Comparison of ENCODE assay signal across 8 cellular contexts in the genomic region with DNA sequence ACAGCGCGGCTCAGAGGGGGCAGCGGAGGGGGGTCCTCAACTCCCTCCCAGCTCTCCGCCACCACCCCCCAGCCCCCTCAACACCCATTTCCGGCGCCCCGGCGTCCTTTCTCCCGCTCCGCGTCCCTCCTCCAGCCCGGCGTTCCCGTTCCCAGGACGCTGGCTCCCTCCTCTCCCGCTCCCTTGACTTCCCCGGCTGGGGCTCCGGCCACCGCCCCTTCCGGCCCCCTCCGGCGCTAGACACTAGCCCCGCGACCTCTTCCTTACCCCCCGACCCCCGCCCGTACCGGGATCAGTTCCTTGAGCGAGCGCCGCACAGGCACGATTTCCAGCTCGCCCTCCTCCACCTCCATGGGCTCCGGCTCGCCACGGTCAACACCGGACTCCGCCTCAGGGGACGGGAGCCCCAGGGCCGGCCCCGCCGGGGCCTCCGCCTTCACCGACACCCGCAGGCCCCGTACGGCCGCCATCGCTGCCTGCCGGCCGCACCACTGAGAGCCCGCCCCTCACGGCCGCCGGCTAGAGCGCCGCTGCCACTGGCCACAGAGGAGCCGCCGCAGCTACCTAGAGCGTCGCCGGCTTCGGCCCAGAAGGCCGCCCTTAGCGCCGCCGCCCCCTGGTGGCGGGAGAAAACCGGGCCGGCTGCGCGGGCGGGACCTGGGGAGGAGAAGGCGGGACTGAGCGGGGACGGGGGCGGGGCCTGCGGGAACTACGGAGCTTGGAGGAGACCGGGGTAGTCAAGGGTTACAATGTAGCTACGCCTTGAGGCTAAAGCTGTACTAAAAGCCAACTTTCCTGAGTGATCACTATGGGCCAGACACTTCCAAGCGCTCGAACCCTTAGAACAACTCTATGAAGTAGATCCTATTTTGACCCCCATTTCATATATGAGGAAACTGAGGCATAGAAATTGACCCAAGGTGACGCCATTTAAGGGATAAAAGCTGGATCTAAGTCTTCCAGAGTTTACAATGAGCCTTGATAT. TPM values are rescaled to one million over a fixed set of nuclear protein-coding genes. Genes with fewer than 3 reads are reported as not detected.
DNase-seq lines count a peak whose midpoint lies in the region; ATAC-seq and TF ChIP-seq lines count a peak whose summit lies in the region.

A gene with protein sequence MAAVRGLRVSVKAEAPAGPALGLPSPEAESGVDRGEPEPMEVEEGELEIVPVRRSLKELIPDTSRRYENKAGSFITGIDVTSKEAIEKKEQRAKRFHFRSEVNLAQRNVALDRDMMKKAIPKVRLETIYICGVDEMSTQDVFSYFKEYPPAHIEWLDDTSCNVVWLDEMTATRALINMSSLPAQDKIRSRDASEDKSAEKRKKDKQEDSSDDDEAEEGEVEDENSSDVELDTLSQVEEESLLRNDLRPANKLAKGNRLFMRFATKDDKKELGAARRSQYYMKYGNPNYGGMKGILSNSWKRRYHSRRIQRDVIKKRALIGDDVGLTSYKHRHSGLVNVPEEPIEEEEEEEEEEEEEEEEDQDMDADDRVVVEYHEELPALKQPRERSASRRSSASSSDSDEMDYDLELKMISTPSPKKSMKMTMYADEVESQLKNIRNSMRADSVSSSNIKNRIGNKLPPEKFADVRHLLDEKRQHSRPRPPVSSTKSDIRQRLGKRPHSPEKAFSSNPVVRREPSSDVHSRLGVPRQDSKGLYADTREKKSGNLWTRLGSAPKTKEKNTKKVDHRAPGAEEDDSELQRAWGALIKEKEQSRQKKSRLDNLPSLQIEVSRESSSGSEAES (minus strand): TSS at position 493 of the 985 bp plus-strand sequence. CDS start 23 bp downstream, at position 470.

- H3K27ac Mint-ChIP-seq in T-helper 17 cell = peak within 1 kb of the TSS; percentile 85

- H3K4me3 Mint-ChIP-seq in T-helper 17 cell = peak within 1 kb of the TSS; percentile 93

- TF ChIP-seq CTCF in left ventricle myocardium inferior (IDR thresholded peaks at IDR 0.05; ENCODE audit: borderline replicate concordance) (peak; percentile 96), psoas muscle (IDR thresholded peaks at IDR 0.05) (peak; percentile 92)

- WGBS in psoas muscle, 3 donors = 1% methylated on average over 72 to 84 of the region's 84 CpGs
- WGBS in urinary bladder = 1% methylated on average over 84 of the region's 84 CpGs

- H3K27me3 ChIP-seq in left ventricle myocardium inferior (ENCODE audit: low read depth) (no peaks in the 10 kb centered on the region), psoas muscle (ENCODE audit: insufficient read depth in 3 of 3, low read length in 2 of 3) (peaks cover 0 to under 1% (median 0%) of the 10 kb centered on the region in 3 donors)

- H3K27me3 Mint-ChIP-seq in T-helper 17 cell = no peaks in the 10 kb centered on the region

- intact Hi-C loops in left ventricle myocardium inferior (cut with micrococcal nuclease) (no loop called here), psoas muscle (cut with DNase I) (loop anchor here in 1 of 2 donors (2.0 kb wide), 1 partner anchor 109 kb away; no protein-coding TSS in a partner anchor)

- ATAC-seq in HG02870 (IDR thresholded peaks at IDR 0.05; ENCODE audit: unreplicated experiment) (peak; percentile 92), T-helper 17 cell (peak; percentile 97), psoas muscle (peak; percentile 97 to 99 (median 98))

- H3K4me1 Mint-ChIP-seq in T-helper 17 cell = peaks cover 21% of the 10 kb centered on the region

- peaks cover 38% of the 10 kb centered on the region for H3K4me1 ChIP-seq in left ventricle myocardium inferior
- peaks cover 13% of the 10 kb centered on the region for H3K4me1 ChIP-seq in psoas muscle
- H3K4me1 ChIP-seq in urinary bladder (ENCODE audit: insufficient read depth) = no peaks in the 10 kb centered on the region

- DNase-seq in NCI-H146 (lab: John Stamatoyannopoulos, UW) (peak; percentile 87), T-helper 17 cell (peak; percentile 89 to 96 (median 93)), amniotic stem cell (lab: John Stamatoyannopoulos, UW) (peak; percentile 87), left ventricle myocardium inferior (peak; percentile 90), psoas muscle (peak; percentile 91 to 94)

- H3K27ac ChIP-seq in left ventricle myocardium inferior (replicated peaks) (peak within 1 kb of the TSS; percentile 95), psoas muscle (peak within 1 kb of the TSS; percentile 94), urinary bladder (ENCODE audit: low read depth) (peak within 1 kb of the TSS; percentile 86)

- H3K4me3 ChIP-seq in left ventricle myocardium inferior (peak within 1 kb of the TSS; percentile 99), psoas muscle (peak within 1 kb of the TSS; percentile 96), urinary bladder (ENCODE audit: low read depth, low read length) (peak within 1 kb of the TSS; percentile 89)

- no peaks in the 10 kb centered on the region for H3K36me3 Mint-ChIP-seq in T-helper 17 cell (ENCODE audit: low read depth)

- peaks cover 28% of the 10 kb centered on the region for H3K36me3 ChIP-seq in left ventricle myocardium inferior
- peaks cover 0 to 34% of the 10 kb centered on the region in 2 donors for H3K36me3 ChIP-seq in psoas muscle (ENCODE audit: insufficient read depth in 1 of 2, low read depth in 1 of 2)
- no peaks in the 10 kb centered on the region for H3K36me3 ChIP-seq in urinary bladder (ENCODE audit: insufficient read depth)

- H3K9me3 ChIP-seq in T-helper 17 cell (ENCODE audit: control insufficient read depth, low read length, poor library complexity, severe bottlenecking) (no peaks in the 10 kb centered on the region), left ventricle myocardium inferior (replicated peaks) (no peaks in the 10 kb centered on the region), psoas muscle (no peaks in the 10 kb centered on the region)

- peak; percentile 95 for TF ChIP-seq POLR2A in GM15510 (IDR thresholded peaks at IDR 0.05; ENCODE audit: borderline replicate concordance, extremely low read depth, insufficient read length)

RNA-seq across cellular contexts. Expression of the gene that starts here (rescaled TPM):
- total RNA-seq in T-helper 17 cell (10 to 100 TPM; 37.0 to 42.9 TPM), left ventricle myocardium inferior (18.2 TPM), psoas muscle (10 to 100 TPM; 10.9 to 23.5 (median 17.7) TPM), urinary bladder (42.0 TPM)
- polyA plus RNA-seq in psoas muscle (10 to 100 TPM in 1 of 3 donors, 1 to 10 TPM in 2; 9.3 to 15.1 (median 9.9) TPM), urinary bladder (21.2 TPM)

Comparison
In these comparisons a context has a peak if more than half of its experiments do, and no peak if none do; other contexts are left out.
1. Peak in every context shown above with its lines: DNase-seq, ATAC-seq, H3K4me3 ChIP-seq and H3K27ac ChIP-seq.